In the genomic region with DNA sequence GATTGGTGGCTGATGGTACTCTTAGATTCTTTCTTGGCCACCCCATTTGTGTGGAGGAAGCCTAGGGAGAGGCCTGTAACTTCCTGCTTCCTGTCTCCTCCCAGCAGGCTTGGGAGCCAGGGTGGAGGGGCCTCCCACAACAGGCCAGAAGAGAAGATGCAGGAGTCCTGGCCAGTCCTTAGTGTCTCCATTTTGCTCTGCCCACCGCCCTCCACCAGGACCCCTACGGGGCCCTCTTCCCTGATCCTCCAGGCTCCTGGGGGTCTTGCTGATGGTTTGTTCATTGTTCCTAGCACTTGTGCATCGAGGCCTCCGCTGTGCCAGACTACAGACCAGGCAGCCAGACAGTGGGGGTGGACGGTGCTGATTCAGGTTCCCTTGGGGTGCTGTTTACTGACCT, we compare ENCODE assay signal across 16 cellular contexts. TPM values are rescaled to one million over a fixed set of nuclear protein-coding genes. Genes with fewer than 3 reads are reported as not detected.
DNase-seq lines count a peak whose midpoint lies in the region; ATAC-seq and TF ChIP-seq lines count a peak whose summit lies in the region.
"Had no signal": no experiment of that assay in that cellular context is flagged by ENCODE, and none has a peak within 500 bp of the region (broad histone marks: within the 10 kb centered on the region; RNA-seq: fewer than 3 reads in every experiment).

No MANE protein-coding gene starts in this region.

- DNase-seq in NCI-H82 (lab: John Stamatoyannopoulos, UW) (peak; percentile 49), NCI-H82 treated with DMSO at 0.1 percent for 48 hours (lab: John Stamatoyannopoulos, UW; ENCODE audit: unreplicated experiment) (no peak), foreskin keratinocyte (no peak), right lobe of liver (peak in 1 of 3 donors; percentile 64), uterus (no peak), T-helper 17 cell (no peak)
- no peak for DNase-seq in CD4-positive, alpha-beta T cell
- DNase-seq: activated CD8-positive, alpha-beta memory T cell treated with anti-CD3 and anti-CD28 coated beads, Interleukin-2, amount 50 U/mL, for 4 hours; Kasumi-1; naive thymus-derived CD4-positive, alpha-beta T cell; NK-92 treated with Interleukin-12 subunit alpha and Interleukin-12 subunit beta, amount 100 ng/mL, for 24 hours had no signal

- TF ChIP-seq POLR2A in right lobe of liver (IDR thresholded peaks at IDR 0.05), result no peak
- TF ChIP-seq POLR2A in uterus (IDR thresholded peaks at IDR 0.05), result no peak

- 54% methylated on average over 5 of the region's 5 CpGs for WGBS in right lobe of liver (ENCODE audit: insufficient coverage, low coverage, low lambda C conversion rate, missing lambda C conversion rate)

- no peak overlapping the region for H3K4me3 Mint-ChIP-seq in T-helper 17 cell
- no peak overlapping the region for H3K4me3 Mint-ChIP-seq in CD4-positive, alpha-beta T cell
- H3K4me3 Mint-ChIP-seq: naive thymus-derived CD4-positive, alpha-beta T cell had no signal

- no peak overlapping the region for H3K27ac Mint-ChIP-seq in T-helper 17 cell
- no peak overlapping the region for H3K27ac Mint-ChIP-seq in CD4-positive, alpha-beta T cell
- H3K27ac Mint-ChIP-seq: activated naive CD4-positive, alpha-beta T cell treated with anti-CD3 and anti-CD28 coated beads, Interleukin-2, amount 50 U/mL, for 72 hours; naive thymus-derived CD4-positive, alpha-beta T cell had no signal

- peaks cover 2% of the 10 kb centered on the region for H3K4me1 Mint-ChIP-seq in T-helper 17 cell
- H3K4me1 Mint-ChIP-seq in CD4-positive, alpha-beta T cell (ENCODE audit: low read depth), result no peaks in the 10 kb centered on the region

- H3K9me3 Mint-ChIP-seq in CD4-positive, alpha-beta T cell, result no peaks in the 10 kb centered on the region
- H3K9me3 Mint-ChIP-seq: activated naive CD4-positive, alpha-beta T cell treated with anti-CD3 and anti-CD28 coated beads, Interleukin-2, amount 50 U/mL, for 72 hours had no signal

- TF ChIP-seq CTCF in foreskin keratinocyte (conservative IDR thresholded peaks at IDR 0.05) (no peak), right lobe of liver (IDR thresholded peaks at IDR 0.05) (no peak), uterus (IDR thresholded peaks at IDR 0.05) (no peak)
- TF ChIP-seq CTCF in CD4-positive, alpha-beta T cell (IDR thresholded peaks at IDR 0.05), result no peak

- H3K27ac ChIP-seq in foreskin keratinocyte (no peak overlapping the region), right lobe of liver (peak overlapping the region; percentile 83 to 93 (median 85)), uterus (peak overlapping the region; percentile 58 to 69)
- no peak overlapping the region for H3K27ac ChIP-seq in CD4-positive, alpha-beta T cell (ENCODE audit: low read depth, low read length)
- H3K27ac ChIP-seq: 22Rv1, SK-N-MC had no signal

- H3K27me3 Mint-ChIP-seq in T-helper 17 cell, result no peaks in the 10 kb centered on the region
- H3K27me3 Mint-ChIP-seq in CD4-positive, alpha-beta T cell, result no peaks in the 10 kb centered on the region

- no peaks in the 10 kb centered on the region for H3K36me3 Mint-ChIP-seq in T-helper 17 cell (ENCODE audit: low read depth)
- H3K36me3 Mint-ChIP-seq in CD4-positive, alpha-beta T cell (ENCODE audit: low read depth), result no peaks in the 10 kb centered on the region
- H3K36me3 Mint-ChIP-seq: activated naive CD4-positive, alpha-beta T cell treated with anti-CD3 and anti-CD28 coated beads, Interleukin-2, amount 50 U/mL, for 72 hours; naive thymus-derived CD4-positive, alpha-beta T cell had no signal

- intact Hi-C loops in right lobe of liver (cut with DNase I) (no loop called here), uterus (cut with DNase I; ENCODE audit: low total_unique reads) (no loop called here)
- intact Hi-C loops in CD4-positive, alpha-beta T cell (cut with DNase I, micrococcal nuclease), result loop anchor here in 1 of 2 experiments (5.0 to 10.0 kb wide), 2 partner anchors 387 to 671 kb away; partner anchors contain the start of gene CRACR2A

- H3K4me3 ChIP-seq in right lobe of liver (peak overlapping the region in 2 of 3 donors; percentile 44 to 60), uterus (no peak overlapping the region)
- H3K4me3 ChIP-seq: SK-N-MC, skin epidermis had no signal

- POLR2A ChIA-PET in CD4-positive, alpha-beta T cell (lab: Charles Lee), result no interaction called here

- CTCF ChIA-PET in CD4-positive, alpha-beta T cell (lab: Charles Lee), result no interaction called here

- ATAC-seq in foreskin keratinocyte (peak; percentile 3), right lobe of liver (peak; percentile 8 to 27 (median 16)), GM18907 (IDR thresholded peaks at IDR 0.05; ENCODE audit: unreplicated experiment) (no peak), T-helper 17 cell (no peak)
- ATAC-seq in CD4-positive, alpha-beta T cell (ENCODE audit: poor library complexity), result no peak
- ATAC-seq: activated naive CD4-positive, alpha-beta T cell treated with anti-CD3 and anti-CD28 coated beads, Interleukin-2, amount 50 U/mL, for 72 hours; naive thymus-derived CD4-positive, alpha-beta T cell had no signal

- no peaks in the 10 kb centered on the region for H3K36me3 ChIP-seq in right lobe of liver
- no peaks in the 10 kb centered on the region for H3K36me3 ChIP-seq in uterus

- H3K27me3 ChIP-seq in foreskin keratinocyte (no peaks in the 10 kb centered on the region), right lobe of liver (no peaks in the 10 kb centered on the region), uterus (no peaks in the 10 kb centered on the region)
- no peaks in the 10 kb centered on the region for H3K27me3 ChIP-seq in CD4-positive, alpha-beta T cell (ENCODE audit: control insufficient read depth, insufficient read depth, low read length)

- H3K4me1 ChIP-seq in foreskin keratinocyte (peaks cover 9% of the 10 kb centered on the region), right lobe of liver (peaks cover 0 to 80% (median 12%) of the 10 kb centered on the region in 4 donors), uterus (peaks cover 0 to 3% of the 10 kb centered on the region in 2 donors)

- H3K9me3 ChIP-seq in right lobe of liver (no peaks in the 10 kb centered on the region), uterus (no peaks in the 10 kb centered on the region), T-helper 17 cell (ENCODE audit: control insufficient read depth, low read length, poor library complexity, severe bottlenecking) (no peaks in the 10 kb centered on the region)
- H3K9me3 ChIP-seq in CD4-positive, alpha-beta T cell (ENCODE audit: control insufficient read depth, low read length), result no peaks in the 10 kb centered on the region

RNA-seq across cellular contexts. Expression of gene TSPAN9, which starts 6.8 kb away (rescaled TPM):
- 17.9 and 19.2 TPM in 2 replicates for total RNA-seq in foreskin keratinocyte
- 16.2 and 19.0 TPM in 2 replicates for polyA plus RNA-seq in foreskin keratinocyte
- total RNA-seq in right lobe of liver, result 10 to 100 TPM; 23.7 to 53.2 (median 39.8) TPM
- 100 to 1,000 TPM in 1 of 4 donors, 10 to 100 TPM in 3; 47.9 to 106 (median 65.1) TPM for total RNA-seq in uterus
- total RNA-seq in T-helper 17 cell, result 10 to 100 TPM in 1 of 2 donors, 1 to 10 TPM in 1; 1.4 to 24.2 TPM
- 1 to 10 TPM in 1 of 2 experiments, under 1 TPM in 1; 0.82 to 1.3 TPM for total RNA-seq in CD4-positive, alpha-beta T cell

Comparison
In these comparisons a context has a peak if more than half of its experiments do, and no peak if none do; other contexts are left out.
1. ATAC-seq: peak in foreskin keratinocyte (single experiment) and right lobe of liver (4 of 4); none in GM18907 (single experiment), T-helper 17 cell (single experiment) and CD4-positive, alpha-beta T cell (single experiment).
2. H3K27ac ChIP-seq: peak in right lobe of liver (3 of 3) and uterus (2 of 2); none in foreskin keratinocyte (single experiment) and CD4-positive, alpha-beta T cell (single experiment).
3. H3K4me3 ChIP-seq: peak in right lobe of liver (2 of 3); none in uterus (0 of 2).